ENCODE assay signal across 12 cellular contexts in the genomic region with DNA sequence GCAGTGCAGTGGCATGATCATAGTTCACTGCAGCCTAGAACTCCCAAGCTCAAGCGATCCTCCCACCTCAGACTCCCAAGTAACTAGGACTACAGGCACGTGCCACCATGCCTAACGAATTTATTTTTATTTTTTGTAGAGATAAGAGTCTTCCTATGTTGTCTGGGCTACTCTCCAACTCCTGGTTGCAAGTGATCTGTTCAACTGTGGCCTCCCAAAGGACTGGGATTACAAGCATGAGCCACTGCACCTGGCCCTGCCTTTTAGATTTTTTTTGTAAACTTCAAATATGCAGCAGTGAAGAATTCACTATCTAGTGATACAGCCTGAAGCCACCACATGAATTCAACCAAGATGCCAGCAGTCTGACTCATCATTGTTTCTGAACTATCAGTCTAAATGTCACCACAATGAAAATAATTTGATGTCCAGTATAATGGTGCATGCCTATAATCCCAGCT. TPM values are rescaled to one million over a fixed set of nuclear protein-coding genes. Genes with fewer than 3 reads are reported as not detected.
A peak's percentile ranks its signal among the peaks of the same experiment; 100 is the strongest.
DNase-seq lines count a peak whose midpoint lies in the region; ATAC-seq and TF ChIP-seq lines count a peak whose summit lies in the region.
"Had no signal": no experiment of that assay in that cellular context is flagged by ENCODE, and none has a peak within 500 bp of the region (broad histone marks: within the 10 kb centered on the region; RNA-seq: fewer than 3 reads in every experiment).

No MANE protein-coding gene starts in this region.

- peaks cover 6% of the 10 kb centered on the region for H3K4me1 ChIP-seq in mesenchymal stem cell (ENCODE audit: control insufficient read depth, insufficient read depth, low read depth, low read length)

- H3K18ac ChIP-seq in mesenchymal stem cell (ENCODE audit: low read depth in 1 of 2, low read length in 2 of 2): no peak overlapping the region

- ATAC-seq in GM18867 (IDR thresholded peaks at IDR 0.05; ENCODE audit: unreplicated experiment): no peak

- H2AK5ac ChIP-seq in mesenchymal stem cell (ENCODE audit: low read length, severe bottlenecking): no peak overlapping the region

- no peak for TF ChIP-seq CTCF in brain microvascular endothelial cell (IDR thresholded peaks at IDR 0.05; ENCODE audit: low read depth, low read length, missing control alignments)

- no peak overlapping the region for H4K8ac ChIP-seq in mesenchymal stem cell (ENCODE audit: low read length)

- no peak overlapping the region for H2BK15ac ChIP-seq in mesenchymal stem cell (ENCODE audit: low read depth, poor library complexity, severe bottlenecking)

- H3K36me3 ChIP-seq in brain microvascular endothelial cell (replicated peaks): peaks cover 7% of the 10 kb centered on the region
- peaks cover 18 to 74% of the 10 kb centered on the region in 2 experiments for H3K36me3 ChIP-seq in mesenchymal stem cell (ENCODE audit: control insufficient read depth in 1 of 2, insufficient read depth in 2 of 2, low read depth in 1 of 2, low read length in 2 of 2)

- H3K23ac ChIP-seq in mesenchymal stem cell (ENCODE audit: low read length in 2 of 2): no peak overlapping the region

- H3K79me1 ChIP-seq in mesenchymal stem cell (replicated peaks; ENCODE audit: low read length, poor library complexity, severe bottlenecking): peaks cover 25% of the 10 kb centered on the region

- no peak overlapping the region for H4K91ac ChIP-seq in mesenchymal stem cell (ENCODE audit: low read length)

- no peaks in the 10 kb centered on the region for H3K9me3 ChIP-seq in mesenchymal stem cell (ENCODE audit: control insufficient read depth, low read length)

- no peak overlapping the region for H3K4ac ChIP-seq in mesenchymal stem cell (ENCODE audit: low read depth in 1 of 2, low read length in 2 of 2)

- H3K27me3 ChIP-seq in brain microvascular endothelial cell (replicated peaks) (no peaks in the 10 kb centered on the region), mesenchymal stem cell (ENCODE audit: control insufficient read depth in 1 of 2, insufficient read depth in 1 of 2, low read length in 2 of 2) (no peaks in the 10 kb centered on the region)

- no peak overlapping the region for H3K9ac ChIP-seq in mesenchymal stem cell (ENCODE audit: low read length)

- H2BK12ac ChIP-seq in mesenchymal stem cell (ENCODE audit: low read length in 2 of 2): no peak overlapping the region

- WGBS in mesenchymal stem cell: no CpG with 5 or more reads among the region's 3 CpGs

- peak; percentile 8 for DNase-seq in GM04504 (ENCODE audit: low read depth)
- DNase-seq in NCI-H226: peak; percentile 82
- peak; percentile 82 for DNase-seq in brain microvascular endothelial cell
- DNase-seq in mesenchymal stem cell: peak; percentile 24
- no peak for DNase-seq in T1000 (lab: John Stamatoyannopoulos, UW)
- DNase-seq in cerebellar cortex (ENCODE audit: low spot score): no peak
- DNase-seq: activated CD8-positive, alpha-beta memory T cell treated with anti-CD3 and anti-CD28 coated beads, Interleukin-2, amount 50 U/mL, for 48 hours; left colon; NCI-H146; nucleus accumbens; stimulated activated naive CD4-positive, alpha-beta T cell had no signal

- H3K27ac ChIP-seq in brain microvascular endothelial cell (no peak overlapping the region), mesenchymal stem cell (ENCODE audit: low read length, poor library complexity, severe bottlenecking) (peak overlapping the region; percentile 9)

- no peak overlapping the region for H2BK5ac ChIP-seq in mesenchymal stem cell (ENCODE audit: low read depth, low read length, poor library complexity, severe bottlenecking)

- H2BK120ac ChIP-seq in mesenchymal stem cell (ENCODE audit: low read depth, low read length): no peak overlapping the region

- no peak overlapping the region for H3K14ac ChIP-seq in mesenchymal stem cell (ENCODE audit: low read length in 2 of 2)

- in situ Hi-C loops in brain microvascular endothelial cell (cut with HindIII; ENCODE audit: low pct_ligation_motif_present, low sequenced_read_pairs): no loop called here

- H3K4me3 ChIP-seq in brain microvascular endothelial cell (ENCODE audit: low read depth, low read length) (no peak overlapping the region), mesenchymal stem cell (ENCODE audit: insufficient read depth in 1 of 2, low read depth in 1 of 2, low read length in 2 of 2) (no peak overlapping the region)

- H2AFZ ChIP-seq in mesenchymal stem cell (ENCODE audit: low read depth, low read length): no peak overlapping the region

- H3K4me2 ChIP-seq in mesenchymal stem cell (ENCODE audit: low read length, poor library complexity, severe bottlenecking): no peak overlapping the region

RNA-seq across cellular contexts. Expression of a gene that starts 32.7 kb away (rescaled TPM):
- 23.3 TPM for polyA plus RNA-seq in mesenchymal stem cell (2013, experiment 1 of 2)
- polyA plus RNA-seq in mesenchymal stem cell (2013, experiment 2 of 2): 20.7 TPM

Comparison
In these comparisons a context has a peak if more than half of its experiments do, and no peak if none do; other contexts are left out.
1. DNase-seq: peak in GM04504 (single experiment), NCI-H226 (single experiment), brain microvascular endothelial cell (single experiment) and mesenchymal stem cell (single experiment); none in T1000 (single experiment) and cerebellar cortex (single experiment).